In genomic region chr16:83948914-83949723, GRCh38 we compare ENCODE assay signal across 1 cellular context.
TF ChIP-seq lines count a peak whose summit lies in the region.

No MANE protein-coding gene starts in this region.

TF ChIP-seq in HepG2, 621 proteins besides CTCF, POLR2A, EP300 and RAD21 (continued from another document):
- peak; percentile 64; the same call in 1 of the 2 replicates for TF ChIP-seq ZNF281 (CRISPR knock-in tag; IDR thresholded peaks at IDR 0.05; ENCODE audit: borderline replicate concordance)
- TF ChIP-seq SP4 (CRISPR knock-in tag; IDR thresholded peaks at IDR 0.05) = no peak
- no peak for TF ChIP-seq ZFY (CRISPR knock-in tag; IDR thresholded peaks at IDR 0.05)
- no peak for TF ChIP-seq NPAS2 (CRISPR knock-in tag; IDR thresholded peaks at IDR 0.05; ENCODE audit: borderline replicate concordance)
- TF ChIP-seq SIX4 (CRISPR knock-in tag; IDR thresholded peaks at IDR 0.05) = peak; percentile 58; the same call in 1 of the 2 replicates
- TF ChIP-seq TOE1 (CRISPR knock-in tag; IDR thresholded peaks at IDR 0.05) = no peak
- peak; percentile 98 for TF ChIP-seq ZMYM3 (CRISPR knock-in tag; IDR thresholded peaks at IDR 0.05)
- TF ChIP-seq TBX2 (CRISPR knock-in tag; IDR thresholded peaks at IDR 0.05; ENCODE audit: borderline replicate concordance) = peak; percentile 91
- TF ChIP-seq FOSL2 (CRISPR knock-in tag; IDR thresholded peaks at IDR 0.05) = peak; percentile 67
- no peak for TF ChIP-seq HOXA5 (CRISPR knock-in tag; IDR thresholded peaks at IDR 0.05)
- TF ChIP-seq ZBTB38 (CRISPR knock-in tag; IDR thresholded peaks at IDR 0.05) = peak; percentile 39; the same call in 1 of the 2 replicates
- TF ChIP-seq TARDBP (CRISPR knock-in tag; IDR thresholded peaks at IDR 0.05) = peak; percentile 91
- no peak for TF ChIP-seq AGO2 (optimal IDR thresholded peaks at IDR 0.05; ENCODE audit: low read depth, low read length)
- TF ChIP-seq YY1 (IDR thresholded peaks at IDR 0.05; ENCODE audit: insufficient read depth, insufficient replicate concordance, low read depth, low read length) = peak; percentile 32
- no peak for TF ChIP-seq ZNF557 (CRISPR knock-in tag; IDR thresholded peaks at IDR 0.05)
- TF ChIP-seq ZNF782 (CRISPR knock-in tag; IDR thresholded peaks at IDR 0.05; ENCODE audit: borderline replicate concordance) = no peak
- TF ChIP-seq SOX5 (CRISPR knock-in tag; IDR thresholded peaks at IDR 0.05; ENCODE audit: borderline replicate concordance) = peak; percentile 73; the same call in 1 of the 2 replicates
- TF ChIP-seq ZNF296 (CRISPR knock-in tag; conservative IDR thresholded peaks at IDR 0.05) = 0 out of 2 replicates have a peak, but pooled peaks have one; percentile 38
- peak; percentile 88 for TF ChIP-seq HMG20A (CRISPR knock-in tag; IDR thresholded peaks at IDR 0.05; ENCODE audit: borderline replicate concordance)
- TF ChIP-seq ZNF563 (CRISPR knock-in tag; IDR thresholded peaks at IDR 0.05) = 0 out of 2 replicates have a peak, but pooled peaks have one; percentile 28
- no peak for TF ChIP-seq SRY (CRISPR knock-in tag; IDR thresholded peaks at IDR 0.05)
- TF ChIP-seq GATAD1 (CRISPR knock-in tag; IDR thresholded peaks at IDR 0.05) = peak; percentile 45; the same call in 1 of the 2 replicates
- no peak for TF ChIP-seq CEBPZ (IDR thresholded peaks at IDR 0.05; ENCODE audit: low read length)
- peak; percentile 54; the same call in 1 of the 2 replicates for TF ChIP-seq ELF3 (CRISPR knock-in tag; IDR thresholded peaks at IDR 0.05)
- no peak for TF ChIP-seq ZFP37 (CRISPR knock-in tag; IDR thresholded peaks at IDR 0.05; ENCODE audit: borderline replicate concordance)
- TF ChIP-seq ZBTB7A (CRISPR knock-in tag; IDR thresholded peaks at IDR 0.05) = 0 out of 2 replicates have a peak, but pooled peaks have one; percentile 37
- no peak for TF ChIP-seq POLR2G (IDR thresholded peaks at IDR 0.05; ENCODE audit: low read depth, low read length)
- peak; percentile 90 for TF ChIP-seq FOXA3 (CRISPR knock-in tag; IDR thresholded peaks at IDR 0.05)
- TF ChIP-seq HBP1 (CRISPR knock-in tag; IDR thresholded peaks at IDR 0.05; ENCODE audit: low read depth) = no peak
- no peak for TF ChIP-seq ZBTB43 (CRISPR knock-in tag; conservative IDR thresholded peaks at IDR 0.05)
- no peak for TF ChIP-seq ZNF766 (CRISPR knock-in tag; IDR thresholded peaks at IDR 0.05; ENCODE audit: borderline replicate concordance)
TF ChIP-seq in HepG2: peak in this region for 168.
